Comparison of ENCODE assay signal across 12 cellular contexts in the genomic region with DNA sequence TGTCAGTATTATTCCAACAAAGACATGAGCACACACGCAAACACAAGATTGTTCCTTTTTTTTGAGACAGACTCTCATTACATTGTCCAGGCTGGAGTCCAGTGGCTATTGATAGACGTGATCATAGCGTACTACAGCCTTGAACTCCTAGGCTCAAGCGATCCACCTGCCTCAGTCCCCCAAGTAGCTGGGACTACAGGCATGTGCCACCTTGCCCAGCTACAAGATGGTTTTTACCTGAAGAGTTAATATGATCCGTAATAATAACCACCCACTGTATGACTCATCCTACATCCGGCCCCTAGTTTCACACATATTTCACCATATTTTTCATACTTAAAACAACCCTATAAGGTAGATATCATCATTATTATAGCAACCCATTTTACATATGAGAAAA.
DNase-seq lines count a peak whose midpoint lies in the region; ATAC-seq and TF ChIP-seq lines count a peak whose summit lies in the region.
"Had no signal": no experiment of that assay in that cellular context is flagged by ENCODE, and none has a peak within 500 bp of the region (broad histone marks: within the 10 kb centered on the region; RNA-seq: fewer than 3 reads in every experiment).

No MANE protein-coding gene starts in this region.

- no peak overlapping the region for H3K27ac ChIP-seq in RWPE2 (ENCODE audit: poor library complexity, severe bottlenecking)
- H3K27ac ChIP-seq: gastrocnemius medialis, neural progenitor cell, thoracic aorta had no signal

- H3K36me3 ChIP-seq in RWPE2 (ENCODE audit: low read depth), result no peaks in the 10 kb centered on the region
- H3K36me3 ChIP-seq: gastrocnemius medialis, thoracic aorta had no signal

- no peak for DNase-seq in RWPE2 (ENCODE audit: low spot score)
- peak; percentile 40 for DNase-seq in iris pigment epithelial cell (ENCODE audit: low read depth)
- no peak for DNase-seq in NCI-H2081 treated with DMSO at 0.1 percent for 48 hours (lab: John Stamatoyannopoulos, UW)
- DNase-seq in T-helper 9 cell, result no peak
- DNase-seq: gastrocnemius medialis, left colon had no signal

- H3K4me1 ChIP-seq in RWPE2 (ENCODE audit: insufficient read depth, poor library complexity, severe bottlenecking), result peaks cover 13% of the 10 kb centered on the region
- H3K4me1 ChIP-seq: gastrocnemius medialis, neural progenitor cell had no signal

- ATAC-seq in GM18511 (IDR thresholded peaks at IDR 0.05; ENCODE audit: unreplicated experiment) (peak; percentile 69), HG02870 (IDR thresholded peaks at IDR 0.05; ENCODE audit: unreplicated experiment) (peak; percentile 43), RWPE2 (ENCODE audit: low read depth) (peak; percentile 23; the same call in 2 of the 3 replicates), HG03469 (IDR thresholded peaks at IDR 0.05; ENCODE audit: unreplicated experiment) (no peak), HG03039 (IDR thresholded peaks at IDR 0.05; ENCODE audit: unreplicated experiment) (no peak)
- ATAC-seq: gastrocnemius medialis, left colon had no signal

- H3K27me3 ChIP-seq in RWPE2 (ENCODE audit: insufficient read depth, poor library complexity, severe bottlenecking), result no peaks in the 10 kb centered on the region
- H3K27me3 ChIP-seq: gastrocnemius medialis, neural progenitor cell had no signal

- TF ChIP-seq CTCF in RWPE2 (IDR thresholded peaks at IDR 0.05; ENCODE audit: poor library complexity, severe bottlenecking), result no peak

- H3K4me3 ChIP-seq in RWPE2 (ENCODE audit: severe bottlenecking), result no peak overlapping the region
- H3K4me3 ChIP-seq: gastrocnemius medialis, neural progenitor cell, thoracic aorta had no signal

- H3K9me3 ChIP-seq in RWPE2 (ENCODE audit: severe bottlenecking), result no peaks in the 10 kb centered on the region
- H3K9me3 ChIP-seq: gastrocnemius medialis, thoracic aorta had no signal

Comparison
In these comparisons a context has a peak if more than half of its experiments do, and no peak if none do; other contexts are left out.
1. ATAC-seq: peak in GM18511 (single experiment), HG02870 (single experiment) and RWPE2 (single experiment); none in HG03469 (single experiment) and HG03039 (single experiment).